14 cellular contexts compared by ENCODE assay signal in genomic region chr2:58521803-58522602, GRCh38.
DNase-seq lines count a peak whose midpoint lies in the region; ATAC-seq and TF ChIP-seq lines count a peak whose summit lies in the region.
"Had no signal": no experiment of that assay in that cellular context is flagged by ENCODE, and none has a peak within 500 bp of the region (broad histone marks: within the 10 kb centered on the region; RNA-seq: fewer than 3 reads in every experiment).

No MANE protein-coding gene starts in this region.

- H3K4me1 ChIP-seq in GM23338 (ENCODE audit: insufficient read depth) (peaks cover 27% of the 10 kb centered on the region), tibial nerve (peaks cover 0 to 7% (median 0%) of the 10 kb centered on the region in 4 donors)
- H3K4me1 ChIP-seq: Caco-2, right lobe of liver had no signal

- H3K4me3 ChIP-seq in GM23338 (no peak overlapping the region), neural cell (ENCODE audit: low read length) (peak overlapping the region; percentile 19), tibial nerve (no peak overlapping the region)
- H3K4me3 ChIP-seq: right lobe of liver had no signal

- H3K36me3 ChIP-seq in GM23338 (ENCODE audit: insufficient read depth) (no peaks in the 10 kb centered on the region), neural cell (ENCODE audit: insufficient read depth, low read length) (no peaks in the 10 kb centered on the region), tibial nerve (no peaks in the 10 kb centered on the region)
- H3K36me3 ChIP-seq: right lobe of liver had no signal

- H3K9me3 ChIP-seq in neural cell (ENCODE audit: low read length) = no peaks in the 10 kb centered on the region
- H3K9me3 ChIP-seq in tibial nerve = no peaks in the 10 kb centered on the region
- H3K9me3 ChIP-seq: Caco-2, right lobe of liver had no signal

- H3K4me3 Mint-ChIP-seq in GM23338 = no peak overlapping the region
- H3K4me3 Mint-ChIP-seq: central memory CD8-positive, alpha-beta T cell had no signal

- TF ChIP-seq EP300 in neural cell (conservative IDR thresholded peaks at IDR 0.05; ENCODE audit: poor library complexity, severe bottlenecking) (no peak), tibial nerve (IDR thresholded peaks at IDR 0.05) (no peak)

- no peaks in the 10 kb centered on the region for H3K27me3 Mint-ChIP-seq in GM23338 (ENCODE audit: insufficient read depth, low read depth, poor library complexity)
- H3K27me3 Mint-ChIP-seq: central memory CD8-positive, alpha-beta T cell had no signal

- H3K27ac Mint-ChIP-seq in GM23338 = no peak overlapping the region

- H4K20me1 ChIP-seq in GM23338 (replicated peaks; ENCODE audit: insufficient read depth) = no peaks in the 10 kb centered on the region
- H4K20me1 ChIP-seq in neural cell (ENCODE audit: insufficient read depth) = no peaks in the 10 kb centered on the region

- no peaks in the 10 kb centered on the region for H3K27me3 ChIP-seq in GM23338 (ENCODE audit: insufficient read depth)
- no peaks in the 10 kb centered on the region for H3K27me3 ChIP-seq in neural cell (ENCODE audit: insufficient read depth, low read depth, low read length)
- no peaks in the 10 kb centered on the region for H3K27me3 ChIP-seq in tibial nerve

- 34 to 42% methylated on average over 8 of the region's 8 CpGs for WGBS in tibial nerve, 2 donors

- no peaks in the 10 kb centered on the region for H3K36me3 Mint-ChIP-seq in GM23338 (ENCODE audit: low read depth)

- no peak for TF ChIP-seq CTCF in GM23338 (conservative IDR thresholded peaks at IDR 0.05; ENCODE audit: low read depth in 2 of 2)
- TF ChIP-seq CTCF in neural cell (IDR thresholded peaks at IDR 0.05; ENCODE audit: poor library complexity, severe bottlenecking) = no peak
- TF ChIP-seq CTCF in tibial nerve (IDR thresholded peaks at IDR 0.05) = no peak

- no peak for TF ChIP-seq RAD21 in neural cell (conservative IDR thresholded peaks at IDR 0.05)

- no peak overlapping the region for H3K27ac ChIP-seq in GM23338 (ENCODE audit: low read depth)
- peak overlapping the region; percentile 29 for H3K27ac ChIP-seq in neural cell (ENCODE audit: low read length)
- no peak overlapping the region for H3K27ac ChIP-seq in tibial nerve
- H3K27ac ChIP-seq: right lobe of liver had no signal

- no peak for TF ChIP-seq POLR2A in tibial nerve (IDR thresholded peaks at IDR 0.05)

- H3K79me2 ChIP-seq in GM23338 (replicated peaks; ENCODE audit: insufficient read depth) = no peaks in the 10 kb centered on the region
- H3K79me2 ChIP-seq in neural cell (replicated peaks; ENCODE audit: insufficient read depth, low read length) = no peaks in the 10 kb centered on the region

- H3K9me2 ChIP-seq in GM23338 (ENCODE audit: insufficient read depth) (no peaks in the 10 kb centered on the region), neural cell (ENCODE audit: insufficient read depth, low read length) (no peaks in the 10 kb centered on the region)

- peaks cover 33% of the 10 kb centered on the region for H3K4me1 Mint-ChIP-seq in GM23338
- H3K4me1 Mint-ChIP-seq: central memory CD8-positive, alpha-beta T cell had no signal

- ATAC-seq in GM23338 (peak; percentile 27; the same call in 1 of the 3 replicates), HG03095 (IDR thresholded peaks at IDR 0.05; ENCODE audit: unreplicated experiment) (no peak)
- ATAC-seq: right lobe of liver had no signal

- H3K9me3 Mint-ChIP-seq in GM23338 = no peaks in the 10 kb centered on the region
- H3K9me3 Mint-ChIP-seq: central memory CD8-positive, alpha-beta T cell had no signal

- no peak for DNase-seq in GM23338 (ENCODE audit: low spot score)
- DNase-seq in NCI-H2081 treated with DMSO at 0.1 percent for 48 hours (lab: John Stamatoyannopoulos, UW) = peak; percentile 100
- peak; percentile 77 for DNase-seq in SHP77 treated with DMSO at 0.1 percent for 48 hours (lab: John Stamatoyannopoulos, UW)
- no peak for DNase-seq in tibial nerve (ENCODE audit: low spot score in 2 of 2)
- no peak for DNase-seq in cerebellum (ENCODE audit: low spot score)
- DNase-seq in C1 segment of cervical spinal cord (lab: John Stamatoyannopoulos, UW) = no peak
- DNase-seq: Caco-2, H7, right lobe of liver, substantia nigra, SW 1271 had no signal

- H3K4me2 ChIP-seq in GM23338 (no peak overlapping the region), neural cell (ENCODE audit: low read length) (peak overlapping the region; percentile 29)

- H3F3A ChIP-seq in GM23338 (replicated peaks; ENCODE audit: low read depth) = no peaks in the 10 kb centered on the region
- no peaks in the 10 kb centered on the region for H3F3A ChIP-seq in neural cell (ENCODE audit: insufficient read depth, low read length, poor library complexity, severe bottlenecking)

- H3K9ac ChIP-seq in neural cell (ENCODE audit: low read length) = no peak overlapping the region

- H2AFZ ChIP-seq in GM23338 = no peak overlapping the region
- H2AFZ ChIP-seq in neural cell (ENCODE audit: low read depth, low read length) = peak overlapping the region; percentile 12

TF ChIP-seq in GM23338, 12 proteins besides CTCF, POLR2A, EP300 and RAD21 (continues in another document):
- TF ChIP-seq REST (IDR thresholded peaks at IDR 0.05; ENCODE audit: unreplicated experiment) = no peak
- no peak for TF ChIP-seq CREB1 (CRISPR knock-in tag; IDR thresholded peaks at IDR 0.05; ENCODE audit: low read depth)

TF ChIP-seq in neural cell, 6 proteins besides CTCF, POLR2A, EP300 and RAD21:
- TF ChIP-seq MXI1 (conservative IDR thresholded peaks at IDR 0.05; ENCODE audit: poor library complexity, severe bottlenecking) (no peak), SMC3 (conservative IDR thresholded peaks at IDR 0.05; ENCODE audit: poor library complexity) (peak; percentile 9), TAF1 (IDR thresholded peaks at IDR 0.05; ENCODE audit: low read depth) (no peak), POLR2AphosphoS5 (IDR thresholded peaks at IDR 0.05) (peak; percentile 59), REST (IDR thresholded peaks at IDR 0.05; ENCODE audit: borderline replicate concordance) (no peak), EZH2 (IDR thresholded peaks at IDR 0.05; ENCODE audit: borderline replicate concordance, insufficient read depth, low read length, poor library complexity, severe bottlenecking) (no peak)

Comparison
In these comparisons a context has a peak if more than half of its experiments do, and no peak if none do; other contexts are left out.
1. DNase-seq: peak in NCI-H2081 treated with DMSO at 0.1 percent for 48 hours (single experiment) and SHP77 treated with DMSO at 0.1 percent for 48 hours (single experiment); none in GM23338 (single experiment), tibial nerve (0 of 2), cerebellum (single experiment) and C1 segment of cervical spinal cord (0 of 14).